ENCODE assay signal across 12 cellular contexts in the genomic region with DNA sequence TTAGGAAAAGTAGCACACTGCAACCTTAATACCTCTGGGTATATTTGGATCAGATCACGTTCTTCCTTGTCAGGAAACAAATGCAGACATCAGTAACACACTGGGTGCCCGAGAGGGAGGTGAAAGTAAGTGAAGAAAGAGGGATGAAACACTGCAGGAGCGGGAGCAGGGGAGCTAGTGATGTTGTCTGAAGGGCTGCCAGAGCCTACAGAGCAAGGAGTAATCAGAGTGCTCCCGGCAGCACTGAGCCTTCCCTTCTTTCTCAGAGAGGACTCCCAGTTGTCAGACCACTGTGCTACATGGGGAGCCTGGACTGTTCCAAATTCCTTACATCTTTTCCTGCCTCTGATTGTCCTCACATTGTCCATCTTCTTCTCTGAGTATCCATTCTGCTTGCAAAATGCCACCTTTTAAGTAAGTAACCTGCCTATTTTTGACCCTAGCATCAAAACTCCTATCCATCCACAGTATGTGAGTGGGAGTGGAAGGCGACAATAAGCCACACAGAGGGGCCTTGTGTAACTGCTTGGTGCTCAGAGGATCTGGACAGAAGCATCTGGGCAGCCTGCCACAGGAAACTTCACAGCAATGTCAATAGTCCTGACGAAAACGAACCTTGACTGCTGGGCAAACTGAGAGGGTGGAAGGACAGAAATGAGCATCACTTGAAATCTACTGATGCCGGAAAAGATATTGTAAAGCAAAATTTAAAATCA. TPM values are rescaled to one million over a fixed set of nuclear protein-coding genes. Genes with fewer than 3 reads are reported as not detected.
DNase-seq lines count a peak whose midpoint lies in the region; ATAC-seq and TF ChIP-seq lines count a peak whose summit lies in the region.
"Had no signal": no experiment of that assay in that cellular context is flagged by ENCODE, and none has a peak within 500 bp of the region (broad histone marks: within the 10 kb centered on the region; RNA-seq: fewer than 3 reads in every experiment).

No MANE protein-coding gene starts in this region.

- H3K4me3 Mint-ChIP-seq in stimulated activated naive B cell treated with anti-CD40 and anti-IgM and Interleukin-4, amounts not matched to agents 10 μg/mL and 1 μg/mL and 100 μg/mL, for 72 hours: no peak overlapping the region
- H3K4me3 Mint-ChIP-seq: activated CD4-positive, alpha-beta T cell treated with anti-CD3 and anti-CD28 coated beads for 36 hours; stimulated activated naive CD8-positive, alpha-beta T cell treated with anti-CD3 and anti-CD28 coated beads, Interleukin-15, Interleukin-2, amounts not matched to agents 100 ng/mL and 50 ng/mL, for 24 hours had no signal

- H2AFZ ChIP-seq in Karpas-422 (ENCODE audit: low read length): peak overlapping the region; percentile 44; the same call in 1 of the 2 replicates

- H3K9me3 Mint-ChIP-seq in stimulated activated naive B cell treated with anti-CD40 and anti-IgM and Interleukin-4, amounts not matched to agents 10 μg/mL and 1 μg/mL and 100 μg/mL, for 72 hours: no peaks in the 10 kb centered on the region
- H3K9me3 Mint-ChIP-seq: stimulated activated naive CD8-positive, alpha-beta T cell treated with anti-CD3 and anti-CD28 coated beads, Interleukin-15, Interleukin-2, amounts not matched to agents 100 ng/mL and 50 ng/mL, for 24 hours had no signal

- no peak overlapping the region for H3K4me2 ChIP-seq in Karpas-422 (ENCODE audit: low read depth, low read length, poor library complexity, severe bottlenecking)

- H3K4me3 ChIP-seq in Karpas-422 (ENCODE audit: low read length): no peak overlapping the region
- H3K4me3 ChIP-seq in breast epithelium: no peak overlapping the region
- no peak overlapping the region for H3K4me3 ChIP-seq in liver (ENCODE audit: low read depth in 1 of 3, low read length in 3 of 3)
- H3K4me3 ChIP-seq: gastrocnemius medialis had no signal

- H3K4me1 ChIP-seq in Karpas-422 (ENCODE audit: low read length) (peaks cover 14% of the 10 kb centered on the region), breast epithelium (no peaks in the 10 kb centered on the region), liver (ENCODE audit: control insufficient read depth in 4 of 4, insufficient read depth in 4 of 4, low read length in 3 of 4) (peaks cover 0 to 10% (median 2%) of the 10 kb centered on the region in 4 donors)

- H3K79me2 ChIP-seq in Karpas-422 (ENCODE audit: low read length): no peaks in the 10 kb centered on the region

- H3K9me3 ChIP-seq in Karpas-422 (ENCODE audit: low read length): no peaks in the 10 kb centered on the region
- no peaks in the 10 kb centered on the region for H3K9me3 ChIP-seq in breast epithelium
- H3K9me3 ChIP-seq in liver (ENCODE audit: control insufficient read depth in 4 of 4, low read length in 3 of 4): no peaks in the 10 kb centered on the region
- H3K9me3 ChIP-seq: gastrocnemius medialis had no signal

- no peaks in the 10 kb centered on the region for H4K20me1 ChIP-seq in Karpas-422 (ENCODE audit: insufficient read depth, low read depth, low read length)

- H3K27me3 ChIP-seq in Karpas-422 (ENCODE audit: low read length) (no peaks in the 10 kb centered on the region), breast epithelium (no peaks in the 10 kb centered on the region), liver (ENCODE audit: control insufficient read depth in 4 of 4, insufficient read depth in 4 of 4, low read length in 3 of 4) (no peaks in the 10 kb centered on the region)
- H3K27me3 ChIP-seq: gastrocnemius medialis had no signal

- ATAC-seq in stimulated activated naive B cell treated with anti-CD40 and anti-IgM and Interleukin-4, amounts not matched to agents 10 μg/mL and 1 μg/mL and 100 μg/mL, for 72 hours (replicated peaks): no peak
- ATAC-seq in GM21529 (IDR thresholded peaks at IDR 0.05; ENCODE audit: unreplicated experiment): no peak

- H3K27ac Mint-ChIP-seq in stimulated activated naive B cell treated with anti-CD40 and anti-IgM and Interleukin-4, amounts not matched to agents 10 μg/mL and 1 μg/mL and 100 μg/mL, for 72 hours: peak overlapping the region; percentile 53
- H3K27ac Mint-ChIP-seq: activated CD4-positive, alpha-beta T cell treated with anti-CD3 and anti-CD28 coated beads for 36 hours; stimulated activated naive CD8-positive, alpha-beta T cell treated with anti-CD3 and anti-CD28 coated beads, Interleukin-15, Interleukin-2, amounts not matched to agents 100 ng/mL and 50 ng/mL, for 24 hours had no signal

- WGBS in liver: 53% methylated on average over 8 of the region's 8 CpGs

- H3K36me3 ChIP-seq in Karpas-422 (ENCODE audit: insufficient read depth, low read length) (no peaks in the 10 kb centered on the region), breast epithelium (no peaks in the 10 kb centered on the region), liver (ENCODE audit: control insufficient read depth in 4 of 4, insufficient read depth in 3 of 4, low read depth in 1 of 4, low read length in 3 of 4) (no peaks in the 10 kb centered on the region)
- H3K36me3 ChIP-seq: gastrocnemius medialis had no signal

- no peaks in the 10 kb centered on the region for H3K9me2 ChIP-seq in Karpas-422 (replicated peaks; ENCODE audit: insufficient read depth, low read length)

- TF ChIP-seq RAD21 in liver (IDR thresholded peaks at IDR 0.05): peak; percentile 20 to 57

- H3K9ac ChIP-seq in Karpas-422 (ENCODE audit: low read length): no peak overlapping the region
- H3K9ac ChIP-seq in liver (ENCODE audit: low read depth in 1 of 2, low read length in 2 of 2): no peak overlapping the region

- intact Hi-C loops in breast epithelium (cut with DNase I; ENCODE audit: low total_unique reads): no loop called here

- TF ChIP-seq CTCF in breast epithelium (IDR thresholded peaks at IDR 0.05) (no peak), liver (IDR thresholded peaks at IDR 0.05; ENCODE audit: low read depth, low read length, missing input control) (no peak)

- H3K27ac ChIP-seq in Karpas-422 (ENCODE audit: low read length) (no peak overlapping the region), breast epithelium (peak overlapping the region; percentile 78 to 90), liver (ENCODE audit: low read depth in 1 of 2, low read length in 2 of 2) (no peak overlapping the region)

- no peaks in the 10 kb centered on the region for H3K27me3 Mint-ChIP-seq in stimulated activated naive B cell treated with anti-CD40 and anti-IgM and Interleukin-4, amounts not matched to agents 10 μg/mL and 1 μg/mL and 100 μg/mL, for 72 hours
- H3K27me3 Mint-ChIP-seq: activated CD4-positive, alpha-beta T cell treated with anti-CD3 and anti-CD28 coated beads for 36 hours; stimulated activated naive CD8-positive, alpha-beta T cell treated with anti-CD3 and anti-CD28 coated beads, Interleukin-15, Interleukin-2, amounts not matched to agents 100 ng/mL and 50 ng/mL, for 24 hours had no signal

- no peak for TF ChIP-seq POLR2A in breast epithelium (IDR thresholded peaks at IDR 0.05)

- no peak for DNase-seq in Karpas-422
- peak in 1 of 2 donors; percentile 34 for DNase-seq in breast epithelium (ENCODE audit: low spot score in 2 of 2)
- no peak for DNase-seq in stimulated activated naive B cell treated with anti-CD40 and anti-IgM and Interleukin-4, amounts not matched to agents 10 μg/mL and 1 μg/mL and 100 μg/mL, for 72 hours
- no peak for DNase-seq in HPDE6-E6E7 (ENCODE audit: extremely low spot score)
- DNase-seq in COR-L47 (lab: John Stamatoyannopoulos, UW): no peak
- DNase-seq in activated CD4-positive, CD25-positive, alpha-beta regulatory T cell (lab: John Stamatoyannopoulos, UW): no peak
- DNase-seq: activated CD4-positive, alpha-beta T cell treated with anti-CD3 and anti-CD28 coated beads for 36 hours; gastrocnemius medialis; Kasumi-1 had no signal

- peaks cover 10 to 13% of the 10 kb centered on the region in 2 donors for H3K4me1 Mint-ChIP-seq in stimulated activated naive B cell treated with anti-CD40 and anti-IgM and Interleukin-4, amounts not matched to agents 10 μg/mL and 1 μg/mL and 100 μg/mL, for 72 hours

- H3K36me3 Mint-ChIP-seq in stimulated activated naive B cell treated with anti-CD40 and anti-IgM and Interleukin-4, amounts not matched to agents 10 μg/mL and 1 μg/mL and 100 μg/mL, for 72 hours: no peaks in the 10 kb centered on the region

TF ChIP-seq in liver, 16 proteins besides CTCF, POLR2A, EP300 and RAD21:
- TF ChIP-seq RXRA (IDR thresholded peaks at IDR 0.05) (peak; percentile 32 to 33), HNF4A (conservative IDR thresholded peaks at IDR 0.05) (peak; percentile 62 to 74), FOXA1 (IDR thresholded peaks at IDR 0.05) (peak; percentile 39), SP1 (IDR thresholded peaks at IDR 0.05) (peak; percentile 30), EGR1 (IDR thresholded peaks at IDR 0.05; ENCODE audit: low read depth in 2 of 2) (peak in 1 of 2 donors; percentile 32), FOXA2 (IDR thresholded peaks at IDR 0.05) (peak; percentile 58)
- TF ChIP-seq, protein P1, sequence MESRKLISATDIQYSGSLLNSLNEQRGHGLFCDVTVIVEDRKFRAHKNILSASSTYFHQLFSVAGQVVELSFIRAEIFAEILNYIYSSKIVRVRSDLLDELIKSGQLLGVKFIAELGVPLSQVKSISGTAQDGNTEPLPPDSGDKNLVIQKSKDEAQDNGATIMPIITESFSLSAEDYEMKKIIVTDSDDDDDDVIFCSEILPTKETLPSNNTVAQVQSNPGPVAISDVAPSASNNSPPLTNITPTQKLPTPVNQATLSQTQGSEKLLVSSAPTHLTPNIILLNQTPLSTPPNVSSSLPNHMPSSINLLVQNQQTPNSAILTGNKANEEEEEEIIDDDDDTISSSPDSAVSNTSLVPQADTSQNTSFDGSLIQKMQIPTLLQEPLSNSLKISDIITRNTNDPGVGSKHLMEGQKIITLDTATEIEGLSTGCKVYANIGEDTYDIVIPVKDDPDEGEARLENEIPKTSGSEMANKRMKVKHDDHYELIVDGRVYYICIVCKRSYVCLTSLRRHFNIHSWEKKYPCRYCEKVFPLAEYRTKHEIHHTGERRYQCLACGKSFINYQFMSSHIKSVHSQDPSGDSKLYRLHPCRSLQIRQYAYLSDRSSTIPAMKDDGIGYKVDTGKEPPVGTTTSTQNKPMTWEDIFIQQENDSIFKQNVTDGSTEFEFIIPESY (IDR thresholded peaks at IDR 0.05): no peak
- TF ChIP-seq, protein P2, sequence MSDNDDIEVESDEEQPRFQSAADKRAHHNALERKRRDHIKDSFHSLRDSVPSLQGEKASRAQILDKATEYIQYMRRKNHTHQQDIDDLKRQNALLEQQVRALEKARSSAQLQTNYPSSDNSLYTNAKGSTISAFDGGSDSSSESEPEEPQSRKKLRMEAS (IDR thresholded peaks at IDR 0.05): no peak
TF ChIP-seq in liver: peak in this region for 6.

RNA-seq across cellular contexts. Expression of a gene that starts 10.8 kb away (rescaled TPM):
- total RNA-seq in Karpas-422 (2014; rRNA removed; shearing (Covaris generic); ENCODE audit: low replicate concordance): 15.7 and 19.6 TPM in 2 replicates
- total RNA-seq in breast epithelium (10 to 100 TPM; 40.2 to 76.2 (median 71.8) TPM), liver (10 to 100 TPM; 26.6 to 31.0 TPM)
- polyA plus RNA-seq in liver: 10 to 100 TPM in 1 of 2 donors, 1 to 10 TPM in 1; 5.8 to 10.9 TPM

Comparison
In these comparisons a context has a peak if more than half of its experiments do, and no peak if none do; other contexts are left out.
1. H3K27ac ChIP-seq: peak in breast epithelium (2 of 2); none in Karpas-422 (single experiment) and liver (0 of 2).